ENCODE assay signal across 8 cellular contexts in the genomic region with DNA sequence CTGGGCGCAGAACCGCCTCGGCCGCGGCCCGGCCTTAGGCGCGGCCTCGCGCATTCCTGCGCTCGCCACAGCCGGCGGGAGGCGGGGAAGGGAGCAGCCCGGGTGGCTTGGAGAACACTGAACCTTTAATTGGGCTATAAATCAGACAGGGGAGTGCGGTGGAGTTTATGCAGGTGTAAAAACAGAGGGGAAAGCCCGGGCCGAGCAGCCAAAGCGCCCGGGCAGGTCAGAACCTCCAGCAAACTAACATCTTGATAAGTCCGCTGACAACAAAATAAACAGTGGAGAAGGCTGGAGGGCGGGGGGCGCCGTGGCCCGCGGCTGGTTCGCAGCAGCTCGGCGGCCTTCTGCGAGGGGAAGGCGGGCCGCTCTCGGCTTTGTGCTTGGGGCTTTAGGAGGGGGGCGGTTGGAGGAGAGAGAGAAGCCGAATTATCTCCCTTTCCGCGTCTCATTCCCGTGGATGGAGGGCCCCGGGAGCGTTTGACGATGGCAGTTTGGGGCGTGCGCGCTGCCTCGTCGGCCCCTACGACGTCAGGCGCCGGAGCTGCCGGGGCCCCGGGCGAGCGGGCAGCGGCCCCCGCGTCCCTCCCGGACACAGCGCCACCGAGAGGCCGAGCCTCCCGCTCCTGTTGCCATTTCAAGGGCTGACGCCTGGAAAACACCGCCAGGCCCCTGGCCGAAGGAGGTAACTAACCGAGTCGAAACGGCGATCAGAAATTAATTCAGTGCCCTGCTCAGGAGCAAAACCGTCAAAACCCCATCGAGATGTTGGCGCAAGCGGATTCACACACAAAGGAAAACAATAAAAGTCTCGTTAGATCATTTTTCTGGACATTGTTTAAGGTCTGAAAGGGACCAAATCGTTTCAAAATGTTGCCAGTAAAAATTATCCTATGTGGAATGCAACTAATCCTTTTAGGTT. TPM values are rescaled to one million over a fixed set of nuclear protein-coding genes. Genes with fewer than 3 reads are reported as not detected.
DNase-seq lines count a peak whose midpoint lies in the region; ATAC-seq, FAIRE-seq and TF ChIP-seq lines count a peak whose summit lies in the region.

No MANE protein-coding gene starts in this region.

- H4K20me1 ChIP-seq in PC-3 (ENCODE audit: low read length) (no peaks in the 10 kb centered on the region), endothelial cell of umbilical vein (replicated peaks; ENCODE audit: control insufficient read depth, extremely low read depth, insufficient read depth, low read length) (no peaks in the 10 kb centered on the region)

- H3K79me2 ChIP-seq in PC-3 (ENCODE audit: low read length), result no peaks in the 10 kb centered on the region
- H3K79me2 ChIP-seq in endothelial cell of umbilical vein (ENCODE audit: control insufficient read depth, insufficient read depth, low read length), result no peaks in the 10 kb centered on the region

- CTCF ChIA-PET in PC-3 (lab: Charles Lee), result interaction anchor here (0.7 kb wide), 1 partner anchor 17 kb away, joined by 3 read pairs; no protein-coding TSS in a partner anchor
- CTCF ChIA-PET in endothelial cell of umbilical vein (lab: Charles Lee), result no interaction called here

- TF ChIP-seq CTCF in PC-3 (conservative IDR thresholded peaks at IDR 0.05; ENCODE audit: low read depth, low read length) (peak; percentile 72), endothelial cell of umbilical vein (IDR thresholded peaks at IDR 0.05; ENCODE audit: extremely low read depth in 1 of 2, insufficient read depth in 1 of 2, low read depth in 1 of 2, low read length in 2 of 2) (peak; percentile 22 to 28), nephron (IDR thresholded peaks at IDR 0.05; ENCODE audit: unreplicated experiment in 3 of 3) (peak in 2 of 3 experiments; percentile 39 to 55)

- H3K4me2 ChIP-seq in PC-3 (ENCODE audit: low read length) (peak overlapping the region; percentile 88), endothelial cell of umbilical vein (ENCODE audit: insufficient read depth, low read length) (peak overlapping the region; percentile 42)

- no peaks in the 10 kb centered on the region for H3F3A ChIP-seq in PC-3 (ENCODE audit: low read length, unreplicated experiment)

- POLR2A ChIA-PET in PC-3 (lab: Charles Lee; ENCODE audit: unreplicated experiment), result no interaction called here
- POLR2A ChIA-PET in endothelial cell of umbilical vein (lab: Charles Lee), result no interaction called here

- FAIRE-seq in endothelial cell of umbilical vein (lab: Jason Lieb, UNC), result no peak

- H3K4me1 ChIP-seq in PC-3 (ENCODE audit: insufficient read depth, low read length), result peaks cover 16% of the 10 kb centered on the region; the same call in 1 of the 2 replicates
- peaks cover 6% of the 10 kb centered on the region for H3K4me1 ChIP-seq in endothelial cell of umbilical vein (ENCODE audit: control insufficient read depth, extremely low read depth, insufficient read depth, low read length)

- peak; percentile 84 for ATAC-seq in PC-3
- no peak for ATAC-seq in HG03571 (IDR thresholded peaks at IDR 0.05; ENCODE audit: unreplicated experiment)

- TF ChIP-seq POLR2A in endothelial cell of umbilical vein (IDR thresholded peaks at IDR 0.05; ENCODE audit: low read depth, low read length), result no peak

- H3K36me3 Mint-ChIP-seq in nephron (ENCODE audit: low read depth), result no peaks in the 10 kb centered on the region

- H3K27me3 Mint-ChIP-seq in nephron (ENCODE audit: low read depth), result peaks cover 98% of the 10 kb centered on the region

- DNase-seq in DMS79 treated with DMSO at 0.1 percent for 48 hours (lab: John Stamatoyannopoulos, UW) (peak; percentile 12), DMS79 (lab: John Stamatoyannopoulos, UW) (no peak), PC-3 (peak; percentile 80), endothelial cell of umbilical vein (ENCODE audit: low read depth, low spot score) (no peak), SIG-M5 (lab: John Stamatoyannopoulos, UW) (no peak), activated gamma-delta T cell treated with Interleukin-2 at 50 U/mL for 16 hours (no peak)

- intact Hi-C loops in PC-3 (cut with micrococcal nuclease) (loop anchor here (1.0 to 10.0 kb wide), 5 partner anchors 13 to 220 kb away; no protein-coding TSS in a partner anchor), endothelial cell of umbilical vein (cut with micrococcal nuclease) (no loop called here)

- BruUV-seq in PC-3 (replicated peaks; lab: Mats Ljungman, UMichigan), result TSS peak; percentile 28
- no TSS peak for BruUV-seq in endothelial cell of umbilical vein (replicated peaks; lab: Mats Ljungman, UMichigan)

- H3K27me3 ChIP-seq in PC-3 (ENCODE audit: low read length) (no peaks in the 10 kb centered on the region), endothelial cell of umbilical vein (ENCODE audit: control insufficient read depth in 2 of 2, insufficient read depth in 2 of 2, low read length in 2 of 2) (peaks cover 84 to 98% of the 10 kb centered on the region in 2 experiments)

- H3K36me3 ChIP-seq in PC-3 (ENCODE audit: low read depth, low read length), result no peaks in the 10 kb centered on the region
- H3K36me3 ChIP-seq in endothelial cell of umbilical vein (ENCODE audit: control insufficient read depth in 2 of 2, extremely low read depth in 1 of 2, insufficient read depth in 2 of 2, low read length in 2 of 2), result no peaks in the 10 kb centered on the region

- no peaks in the 10 kb centered on the region for H3K9me3 Mint-ChIP-seq in nephron

- peaks cover 12% of the 10 kb centered on the region for H3K4me1 Mint-ChIP-seq in nephron

- H3K9me3 ChIP-seq in PC-3 (ENCODE audit: low read length), result no peaks in the 10 kb centered on the region
- H3K9me3 ChIP-seq in endothelial cell of umbilical vein (replicated peaks; ENCODE audit: control insufficient read depth, insufficient read depth, low read length), result no peaks in the 10 kb centered on the region

- peak overlapping the region; percentile 72 for H3K27ac ChIP-seq in PC-3 (ENCODE audit: low read length)
- H3K27ac ChIP-seq in endothelial cell of umbilical vein (ENCODE audit: insufficient read depth, low read depth, low read length), result no peak overlapping the region

- no peaks in the 10 kb centered on the region for H3K9me1 ChIP-seq in endothelial cell of umbilical vein (replicated peaks; ENCODE audit: control insufficient read depth, extremely low read depth, insufficient read depth, low read length)

- H3K27ac Mint-ChIP-seq in nephron, result peak overlapping the region; percentile 59 to 95 (median 79)

- H2AFZ ChIP-seq in PC-3 (ENCODE audit: low read length), result peak overlapping the region; percentile 94
- peak overlapping the region; percentile 57 for H2AFZ ChIP-seq in endothelial cell of umbilical vein (ENCODE audit: low read depth, low read length)

- H3K4me3 ChIP-seq in PC-3 (ENCODE audit: low read length) (peak overlapping the region; percentile 68), endothelial cell of umbilical vein (replicated peaks in 1 of 3; ENCODE audit: insufficient read depth in 1 of 3, low read depth in 1 of 3, low read length in 3 of 3) (no peak overlapping the region)

- H3K4me3 Mint-ChIP-seq in nephron, result peak overlapping the region; percentile 76 to 77 (median 77)

- H3K9ac ChIP-seq in PC-3 (ENCODE audit: low read length), result peak overlapping the region; percentile 69
- no peak overlapping the region for H3K9ac ChIP-seq in endothelial cell of umbilical vein (replicated peaks; ENCODE audit: extremely low read depth, insufficient read depth, low read length)

- H3K9me2 ChIP-seq in PC-3 (replicated peaks; ENCODE audit: low read length), result no peaks in the 10 kb centered on the region

- dilution Hi-C loops in endothelial cell of umbilical vein (cut with MboI; ENCODE audit: extremely low pct_ligation_motif_present, low sequenced_read_pairs), result no loop called here

TF ChIP-seq in endothelial cell of umbilical vein, 7 proteins besides CTCF, POLR2A, EP300 and RAD21:
- no peak for TF ChIP-seq FOS (IDR thresholded peaks at IDR 0.05; ENCODE audit: borderline replicate concordance, insufficient read depth, low read length)
- peak; percentile 87 for TF ChIP-seq EZH2 (IDR thresholded peaks at IDR 0.05; ENCODE audit: borderline replicate concordance, low read depth, low read length, severe bottlenecking)

RNA-seq across cellular contexts. Expression of a gene that starts 11.2 kb away (rescaled TPM):
- total RNA-seq in PC-3 (2014; rRNA removed) (10.3 and 12.8 TPM in 2 replicates), endothelial cell of umbilical vein (0.14 and 0.20 TPM in 2 replicates)
- 0.06 TPM in 1 of 2 replicates, not detected in the other for polyA plus RNA-seq in endothelial cell of umbilical vein
- not detected in 2 replicates for polyA plus RNA-seq in endothelial cell of umbilical vein (2011; cell fraction: cytosol; rRNA removed)
- not detected in 2 replicates for polyA plus RNA-seq in endothelial cell of umbilical vein (2011; cell fraction: nucleus; rRNA removed)
- not detected in 2 replicates for polyA plus RNA-seq in endothelial cell of umbilical vein (2012)
- polyA minus RNA-seq in endothelial cell of umbilical vein, result not detected in 2 replicates
- not detected for polyA minus RNA-seq in endothelial cell of umbilical vein (2011; cell fraction: cytosol; rRNA and poly(A)+ RNA removed)
- not detected in 2 replicates for polyA minus RNA-seq in endothelial cell of umbilical vein (2011; cell fraction: nucleus; rRNA and poly(A)+ RNA removed)

Comparison
In these comparisons a context has a peak if more than half of its experiments do, and no peak if none do; other contexts are left out.
1. DNase-seq: peak in DMS79 treated with DMSO at 0.1 percent for 48 hours (single experiment) and PC-3 (single experiment); none in DMS79 (single experiment), endothelial cell of umbilical vein (single experiment), SIG-M5 (single experiment) and activated gamma-delta T cell treated with Interleukin-2 at 50 U/mL for 16 hours (single experiment).
2. Peak in every context shown above with its lines, with median percentiles within 50 percentile points of each other: CTCF ChIP-seq.